In genomic region chrX:18974993-18975392, GRCh38 we compare ENCODE assay signal across 9 cellular contexts.
"Had no signal": no experiment of that assay in that cellular context is flagged by ENCODE, and none has a peak within 500 bp of the region (broad histone marks: within the 10 kb centered on the region; RNA-seq: fewer than 3 reads in every experiment).

No MANE protein-coding gene starts in this region.

- H3K9me3 ChIP-seq: HAP-1 had no signal

- FAIRE-seq: HepG2 had no signal

- H3K27me3 Mint-ChIP-seq: IgD-negative memory B cell had no signal

- ATAC-seq: HCT116, HepG2 had no signal

- H3K27ac ChIP-seq: GM23248, HL-60 had no signal

- DNase-seq: GM23248, GOT3, H7, KG1 had no signal

- H3K4me3 ChIP-seq: GM23248, HAP-1 had no signal

- H3K4me3 Mint-ChIP-seq: IgD-negative memory B cell had no signal

- H3K9ac ChIP-seq: GM23248 had no signal

- H2AFZ ChIP-seq: GM23248 had no signal

- H3K27ac Mint-ChIP-seq: IgD-negative memory B cell had no signal

- H3K36me3 ChIP-seq: HAP-1 had no signal
